Comparison of ENCODE assay signal across 20 cellular contexts in genomic region chr13:77065456-77066147, GRCh38. TPM values are rescaled to one million over a fixed set of nuclear protein-coding genes. Genes with fewer than 3 reads are reported as not detected.
DNase-seq lines count a peak whose midpoint lies in the region; ATAC-seq and TF ChIP-seq lines count a peak whose summit lies in the region.
"Had no signal": no experiment of that assay in that cellular context is flagged by ENCODE, and none has a peak within 500 bp of the region (broad histone marks: within the 10 kb centered on the region; RNA-seq: fewer than 3 reads in every experiment).

No MANE protein-coding gene starts in this region.

- no peak overlapping the region for H3K4me3 Mint-ChIP-seq in activated CD4-positive, alpha-beta T cell treated with anti-CD3 and anti-CD28 coated beads for 36 hours
- no peak overlapping the region for H3K4me3 Mint-ChIP-seq in activated naive CD8-positive, alpha-beta T cell treated with anti-CD3 and anti-CD28 coated beads for 36 hours
- no peak overlapping the region for H3K4me3 Mint-ChIP-seq in stimulated activated naive CD8-positive, alpha-beta T cell treated with anti-CD3 and anti-CD28 coated beads, Interleukin-15, amount 100 ng/mL, for 72 hours
- H3K4me3 Mint-ChIP-seq in type B pancreatic cell: no peak overlapping the region
- H3K4me3 Mint-ChIP-seq: HFFc6; T-helper 1 cell treated with Interleukin-12 subunit alpha and Interleukin-12 subunit beta and Interleukin-4 antibody, amounts not matched to agents 30 μg/mL and 1 μg/mL, for 36 hours had no signal

- H3K27me3 ChIP-seq in spleen (replicated peaks in 1 of 7): no peaks in the 10 kb centered on the region
- H3K27me3 ChIP-seq: BLaER1 treated with 17β-estradiol and CSF1 and Interleukin-3, amounts not matched to agents 10 nM and 100 nM; thyroid gland had no signal

- H3K4me3 ChIP-seq in spleen: no peak overlapping the region
- H3K4me3 ChIP-seq: psoas muscle, smooth muscle cell, thyroid gland had no signal

- no peak for TF ChIP-seq POLR2A in spleen (IDR thresholded peaks at IDR 0.05)

- H3K27ac ChIP-seq in spleen: peak overlapping the region in 5 of 8 donors; percentile 22 to 65 (median 47)
- H3K27ac ChIP-seq: psoas muscle, thyroid gland had no signal

- H3K4me1 ChIP-seq in spleen: peaks cover 3 to 23% (median 13%) of the 10 kb centered on the region in 6 donors
- H3K4me1 ChIP-seq: psoas muscle, thyroid gland had no signal

- peaks cover 4 to 99% (median 71%) of the 10 kb centered on the region in 6 donors for H3K36me3 ChIP-seq in spleen

- H3K4me1 Mint-ChIP-seq in activated CD4-positive, alpha-beta T cell treated with anti-CD3 and anti-CD28 coated beads for 36 hours: peaks cover 5% of the 10 kb centered on the region
- peaks cover 4% of the 10 kb centered on the region for H3K4me1 Mint-ChIP-seq in activated naive CD8-positive, alpha-beta T cell treated with anti-CD3 and anti-CD28 coated beads for 36 hours
- peaks cover 4% of the 10 kb centered on the region for H3K4me1 Mint-ChIP-seq in stimulated activated naive CD8-positive, alpha-beta T cell treated with anti-CD3 and anti-CD28 coated beads, Interleukin-15, amount 100 ng/mL, for 72 hours
- no peaks in the 10 kb centered on the region for H3K4me1 Mint-ChIP-seq in type B pancreatic cell (ENCODE audit: unreplicated experiment)

- H3K36me3 Mint-ChIP-seq in activated CD4-positive, alpha-beta T cell treated with anti-CD3 and anti-CD28 coated beads for 36 hours (ENCODE audit: low read depth): peaks cover 30% of the 10 kb centered on the region
- peaks cover 12% of the 10 kb centered on the region for H3K36me3 Mint-ChIP-seq in activated naive CD8-positive, alpha-beta T cell treated with anti-CD3 and anti-CD28 coated beads for 36 hours
- peaks cover 17% of the 10 kb centered on the region for H3K36me3 Mint-ChIP-seq in type B pancreatic cell

- no peaks in the 10 kb centered on the region for H3K27me3 Mint-ChIP-seq in activated CD4-positive, alpha-beta T cell treated with anti-CD3 and anti-CD28 coated beads for 36 hours
- no peaks in the 10 kb centered on the region for H3K27me3 Mint-ChIP-seq in activated naive CD8-positive, alpha-beta T cell treated with anti-CD3 and anti-CD28 coated beads for 36 hours
- H3K27me3 Mint-ChIP-seq in stimulated activated naive CD8-positive, alpha-beta T cell treated with anti-CD3 and anti-CD28 coated beads, Interleukin-15, amount 100 ng/mL, for 72 hours: no peaks in the 10 kb centered on the region
- no peaks in the 10 kb centered on the region for H3K27me3 Mint-ChIP-seq in type B pancreatic cell

- TF ChIP-seq CTCF in spleen (IDR thresholded peaks at IDR 0.05 in 8 of 11, conservative IDR thresholded peaks at IDR 0.05 in 3 of 11): no peak
- no peak for TF ChIP-seq CTCF in type B pancreatic cell (conservative IDR thresholded peaks at IDR 0.05)

- H3K9me3 Mint-ChIP-seq in activated CD4-positive, alpha-beta T cell treated with anti-CD3 and anti-CD28 coated beads for 36 hours (ENCODE audit: low read depth): no peaks in the 10 kb centered on the region
- H3K9me3 Mint-ChIP-seq in activated naive CD8-positive, alpha-beta T cell treated with anti-CD3 and anti-CD28 coated beads for 36 hours: no peaks in the 10 kb centered on the region
- H3K9me3 Mint-ChIP-seq in stimulated activated naive CD8-positive, alpha-beta T cell treated with anti-CD3 and anti-CD28 coated beads, Interleukin-15, amount 100 ng/mL, for 72 hours: no peaks in the 10 kb centered on the region
- no peaks in the 10 kb centered on the region for H3K9me3 Mint-ChIP-seq in type B pancreatic cell
- H3K9me3 Mint-ChIP-seq: HFFc6; T-helper 1 cell treated with Interleukin-12 subunit alpha and Interleukin-12 subunit beta and Interleukin-4 antibody, amounts not matched to agents 30 μg/mL and 1 μg/mL, for 36 hours had no signal

- ATAC-seq in activated CD4-positive, alpha-beta T cell treated with anti-CD3 and anti-CD28 coated beads for 36 hours: no peak
- no peak for ATAC-seq in stimulated activated naive CD8-positive, alpha-beta T cell treated with anti-CD3 and anti-CD28 coated beads, Interleukin-15, amount 100 ng/mL, for 72 hours
- ATAC-seq: psoas muscle had no signal

- DNase-seq in activated CD4-positive, alpha-beta T cell treated with anti-CD3 and anti-CD28 coated beads for 36 hours: no peak
- no peak for DNase-seq in activated CD4-positive, alpha-beta T cell treated with anti-CD3 and anti-CD28 coated beads, Interleukin-2, amount 50 U/mL, for 4 hours
- DNase-seq in NOMO-1 treated with DMSO at 0.1 percent for 48 hours (lab: John Stamatoyannopoulos, UW; ENCODE audit: unreplicated experiment): peak; percentile 81
- no peak for DNase-seq in activated naive CD8-positive, alpha-beta T cell treated with anti-CD3 and anti-CD28 coated beads for 36 hours
- no peak for DNase-seq in spleen
- DNase-seq in stimulated activated naive CD8-positive, alpha-beta T cell treated with anti-CD3 and anti-CD28 coated beads, Interleukin-15, amount 100 ng/mL, for 72 hours: no peak
- DNase-seq in type B pancreatic cell (ENCODE audit: extremely low spot score, unreplicated experiment): no peak
- no peak for DNase-seq in NCI-H2196 treated with DMSO at 0.1 percent for 48 hours (lab: John Stamatoyannopoulos, UW; ENCODE audit: unreplicated experiment)
- DNase-seq: activated CD4-positive, alpha-beta T cell treated with anti-CD3 and anti-CD28 coated beads for 1 hour; DMS153; HFFc6; kidney; NCI-H1417 treated with DMSO at 0.1 percent for 48 hours; NCI-H2171 treated with DMSO at 0.1 percent for 48 hours; NCI-H748 treated with DMSO at 0.1 percent for 48 hours; psoas muscle; thyroid gland had no signal

- POLR2A ChIA-PET in activated CD4-positive, alpha-beta T cell treated with anti-CD3 and anti-CD28 coated beads for 36 hours (lab: Charles Lee): no interaction called here

- CTCF ChIA-PET in activated CD4-positive, alpha-beta T cell treated with anti-CD3 and anti-CD28 coated beads for 36 hours (lab: Charles Lee): no interaction called here

- peak overlapping the region; percentile 5 for H3K27ac Mint-ChIP-seq in activated CD4-positive, alpha-beta T cell treated with anti-CD3 and anti-CD28 coated beads for 36 hours
- H3K27ac Mint-ChIP-seq in activated naive CD8-positive, alpha-beta T cell treated with anti-CD3 and anti-CD28 coated beads for 36 hours: peak overlapping the region; percentile 4
- peak overlapping the region in 1 of 2 donors; percentile 69 for H3K27ac Mint-ChIP-seq in stimulated activated naive CD8-positive, alpha-beta T cell treated with anti-CD3 and anti-CD28 coated beads, Interleukin-15, amount 100 ng/mL, for 72 hours
- H3K27ac Mint-ChIP-seq in type B pancreatic cell: no peak overlapping the region
- H3K27ac Mint-ChIP-seq: HFFc6; T-helper 1 cell treated with Interleukin-12 subunit alpha and Interleukin-12 subunit beta and Interleukin-4 antibody, amounts not matched to agents 30 μg/mL and 1 μg/mL, for 36 hours had no signal

- 42 to 56% (median 45%) methylated on average over 5 of the region's 5 CpGs for WGBS in spleen, 5 donors

- intact Hi-C loops in activated CD4-positive, alpha-beta T cell treated with anti-CD3 and anti-CD28 coated beads for 36 hours (cut with DNase I, micrococcal nuclease): no loop called here
- intact Hi-C loops in spleen (cut with DNase I; ENCODE audit: low total_unique reads): no loop called here

- H3K9me3 ChIP-seq in spleen: no peaks in the 10 kb centered on the region
- H3K9me3 ChIP-seq: BLaER1 treated with 17β-estradiol and CSF1 and Interleukin-3, amounts not matched to agents 10 nM and 100 nM; psoas muscle; thyroid gland had no signal

RNA-seq across cellular contexts. Expression of gene FBXL3, which starts 38.6 kb away (rescaled TPM):
- total RNA-seq in activated CD4-positive, alpha-beta T cell treated with anti-CD3 and anti-CD28 coated beads for 36 hours: 10 to 100 TPM; 28.4 to 31.6 TPM
- 10 to 100 TPM; 33.6 to 35.4 TPM for total RNA-seq in activated naive CD8-positive, alpha-beta T cell treated with anti-CD3 and anti-CD28 coated beads for 36 hours
- total RNA-seq in spleen (10 to 100 TPM; 44.9 to 80.9 (median 56.1) TPM), type B pancreatic cell (ENCODE audit: low replicate concordance) (28.7 and 36.6 TPM in 2 replicates)
- 10 to 100 TPM; 18.5 to 29.8 (median 19.5) TPM for polyA plus RNA-seq in spleen
